Comparison of ENCODE assay signal across 15 cellular contexts in genomic region chr9:570187-570586, GRCh38.
"Had no signal": no experiment of that assay in that cellular context is flagged by ENCODE, and none has a peak within 500 bp of the region (broad histone marks: within the 10 kb centered on the region; RNA-seq: fewer than 3 reads in every experiment).

No MANE protein-coding gene starts in this region.

- H3K9me3 ChIP-seq: suprapubic skin, upper lobe of right lung had no signal

- H3K36me3 ChIP-seq: ascending aorta, suprapubic skin, upper lobe of right lung had no signal

- ATAC-seq: activated CD4-positive, alpha-beta T cell treated with anti-CD3 and anti-CD28 coated beads for 36 hours; activated CD8-positive, alpha-beta T cell treated with anti-CD3 and anti-CD28 coated beads for 36 hours; activated T-cell treated with anti-CD3 and anti-CD28 coated beads, Interleukin-2, amount 50 U/mL, for 72 hours; left colon; upper lobe of right lung had no signal

- H3K27ac Mint-ChIP-seq: activated CD4-positive, alpha-beta T cell treated with anti-CD3 and anti-CD28 coated beads for 36 hours; activated CD8-positive, alpha-beta T cell treated with anti-CD3 and anti-CD28 coated beads for 36 hours; activated T-cell treated with anti-CD3 and anti-CD28 coated beads, Interleukin-2, amount 50 U/mL, for 72 hours had no signal

- DNase-seq: activated CD4-positive, alpha-beta T cell treated with anti-CD3 and anti-CD28 coated beads for 36 hours; activated CD8-positive, alpha-beta memory T cell treated with anti-CD3 and anti-CD28 coated beads, Interleukin-2, amount 50 U/mL, for 4 hours; activated CD8-positive, alpha-beta T cell treated with anti-CD3 and anti-CD28 coated beads for 36 hours; activated naive CD4-positive, alpha-beta T cell; activated T-cell treated with anti-CD3 and anti-CD28 coated beads, Interleukin-2, amount 50 U/mL, for 72 hours; effector CD8-positive, alpha-beta T cell; left colon; stimulated activated CD4-positive, alpha-beta T cell treated with anti-CD3 and anti-CD28 coated beads, Interleukin-12 subunit alpha, Interleukin-12 subunit beta, amount 100 ng/mL, for 4 hours; stimulated activated naive CD4-positive, alpha-beta T cell treated with Interleukin-2 at 50 U/mL for 16 hours; upper lobe of right lung had no signal

- H3K9me3 Mint-ChIP-seq: activated CD8-positive, alpha-beta T cell treated with anti-CD3 and anti-CD28 coated beads for 36 hours had no signal

- H3K27me3 ChIP-seq: ascending aorta, suprapubic skin, upper lobe of right lung had no signal

- H3K4me1 Mint-ChIP-seq: activated CD4-positive, alpha-beta T cell treated with anti-CD3 and anti-CD28 coated beads for 36 hours had no signal

- H3K4me3 ChIP-seq: ascending aorta, coronary artery, suprapubic skin, upper lobe of right lung had no signal

- H3K4me3 Mint-ChIP-seq: activated CD4-positive, alpha-beta T cell treated with anti-CD3 and anti-CD28 coated beads for 36 hours; activated CD8-positive, alpha-beta T cell treated with anti-CD3 and anti-CD28 coated beads for 36 hours; activated T-cell treated with anti-CD3 and anti-CD28 coated beads, Interleukin-2, amount 50 U/mL, for 72 hours; nephron had no signal

- H3K27ac ChIP-seq: ascending aorta, epithelial cell of prostate, suprapubic skin, upper lobe of right lung had no signal

- H3K4me1 ChIP-seq: upper lobe of right lung had no signal
